8 cellular contexts compared by ENCODE assay signal in the genomic region with DNA sequence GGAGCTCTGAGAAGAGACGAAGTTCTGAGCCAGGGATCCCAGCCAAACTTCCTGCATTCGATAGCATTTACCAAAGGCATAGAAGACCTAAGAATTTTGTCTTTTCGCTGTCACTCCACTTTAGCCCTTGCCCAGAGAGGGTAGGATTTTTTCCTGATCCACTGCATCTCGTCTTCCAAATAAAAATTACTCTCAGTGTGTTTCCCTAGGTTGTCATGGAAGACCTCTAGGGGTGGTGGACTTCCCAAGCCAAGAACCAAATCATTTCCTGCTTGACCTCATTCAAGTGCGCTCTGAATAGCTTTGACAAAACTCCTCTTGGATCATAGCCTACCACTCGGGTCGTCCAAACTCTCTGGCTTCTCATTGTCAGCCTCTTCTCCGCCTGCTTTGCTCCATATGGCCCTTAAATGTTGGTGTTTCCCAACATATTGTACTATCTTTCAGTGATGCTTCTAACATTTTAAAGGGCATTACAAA. TPM values are rescaled to one million over a fixed set of nuclear protein-coding genes. Genes with fewer than 3 reads are reported as not detected.
DNase-seq lines count a peak whose midpoint lies in the region; ATAC-seq and TF ChIP-seq lines count a peak whose summit lies in the region.

No MANE protein-coding gene starts in this region.

- H3K4me3 ChIP-seq in GM23248 (peak overlapping the region; percentile 93), SU-DHL-6 (ENCODE audit: insufficient read depth, low read length, poor library complexity, severe bottlenecking) (no peak overlapping the region)

- peaks cover 43% of the 10 kb centered on the region for H3K36me3 ChIP-seq in GM23248 (ENCODE audit: low read depth)
- H3K36me3 ChIP-seq in SU-DHL-6 (ENCODE audit: low read length): peaks cover 25% of the 10 kb centered on the region; the same call in 1 of the 2 replicates

- WGBS in GM23248 (ENCODE audit: low coverage in 1 of 2, low lambda C conversion rate in 2 of 2, missing lambda C conversion rate in 2 of 2), 2 experiments: 2 to 3% methylated on average over 8 of the region's 8 CpGs

- peak overlapping the region; percentile 92 for H3K9ac ChIP-seq in GM23248
- H3K9ac ChIP-seq in SU-DHL-6 (ENCODE audit: low read length): 0 out of 2 replicates have a peak overlapping the region, but pooled peaks have one; percentile 85

- H3F3A ChIP-seq in GM23248 (ENCODE audit: insufficient read depth) (peaks cover 53% of the 10 kb centered on the region), SU-DHL-6 (ENCODE audit: insufficient read depth) (peaks cover 9% of the 10 kb centered on the region; the same call in 1 of the 2 replicates)

- H3K4me2 ChIP-seq in GM23248 (ENCODE audit: unreplicated experiment): peak overlapping the region; percentile 95
- peak overlapping the region; percentile 46 for H3K4me2 ChIP-seq in SU-DHL-6 (ENCODE audit: low read depth, low read length, poor library complexity, severe bottlenecking)

- peak; percentile 81 for DNase-seq in GM23248
- peak; percentile 45 for DNase-seq in fibroblast of the conjunctiva (ENCODE audit: low read depth)
- peak; percentile 58 for DNase-seq in pulmonary artery endothelial cell (ENCODE audit: low read depth, low spot score)
- no peak for DNase-seq in NCI-H187 treated with DMSO at 0.1 percent for 48 hours (lab: John Stamatoyannopoulos, UW)
- no peak for DNase-seq in T-helper 9 cell
- no peak for DNase-seq in NCI-H2107 (lab: John Stamatoyannopoulos, UW)

- in situ Hi-C loops in GM23248 (cut with MboI): loop anchor here (10.0 kb wide), 1 partner anchor 315 kb away; no protein-coding TSS in a partner anchor

- H3K4me1 ChIP-seq in GM23248 (ENCODE audit: insufficient read depth): peaks cover 40% of the 10 kb centered on the region

- no peaks in the 10 kb centered on the region for H3K9me2 ChIP-seq in GM23248 (ENCODE audit: insufficient read depth)
- H3K9me2 ChIP-seq in SU-DHL-6 (replicated peaks; ENCODE audit: insufficient read depth, low read length): no peaks in the 10 kb centered on the region

- H3K9me3 ChIP-seq in GM23248 (ENCODE audit: low read depth) (no peaks in the 10 kb centered on the region), SU-DHL-6 (ENCODE audit: insufficient read depth, low read length) (no peaks in the 10 kb centered on the region)

- H4K20me1 ChIP-seq in GM23248 (ENCODE audit: insufficient read depth): no peaks in the 10 kb centered on the region
- peaks cover 7% of the 10 kb centered on the region for H4K20me1 ChIP-seq in SU-DHL-6 (ENCODE audit: low read depth, low read length)

- no peak for TF ChIP-seq CTCF in SU-DHL-6 (IDR thresholded peaks at IDR 0.05; ENCODE audit: insufficient read depth, low read length, poor library complexity, severe bottlenecking)

- H3K79me2 ChIP-seq in GM23248 (ENCODE audit: insufficient read depth) (peaks cover 55% of the 10 kb centered on the region), SU-DHL-6 (ENCODE audit: insufficient read depth, low read length) (peaks cover 25% of the 10 kb centered on the region)

- H3K27ac ChIP-seq in GM23248 (peak overlapping the region; percentile 96), SU-DHL-6 (ENCODE audit: low read depth, low read length) (no peak overlapping the region)

- H3K27me3 ChIP-seq in GM23248 (replicated peaks; ENCODE audit: insufficient read depth) (no peaks in the 10 kb centered on the region), SU-DHL-6 (ENCODE audit: low read length) (no peaks in the 10 kb centered on the region)

- H2AFZ ChIP-seq in GM23248: peak overlapping the region; percentile 82
- H2AFZ ChIP-seq in SU-DHL-6 (ENCODE audit: low read depth, low read length, severe bottlenecking): peak overlapping the region; percentile 90

- ATAC-seq in HG02870 (IDR thresholded peaks at IDR 0.05; ENCODE audit: unreplicated experiment): no peak

RNA-seq across cellular contexts. Expression of gene C1orf52, which starts 0.4 kb away (rescaled TPM):
- total RNA-seq in GM23248 (2014; rRNA removed; shearing (Covaris generic)): 26.7 and 30.9 TPM in 2 replicates
- 72.4 and 76.4 TPM in 2 replicates for polyA plus RNA-seq in GM23248 (2016; fragmentation: Nextera tagmentation; extraction: Ambion mirVana)
- 16.2 and 24.4 TPM in 2 replicates for total RNA-seq in pulmonary artery endothelial cell

RNA-seq across cellular contexts. Expression of gene BCL10, which starts 16.5 kb away (rescaled TPM):
- 45.5 and 51.4 TPM in 2 replicates for total RNA-seq in GM23248 (2014; rRNA removed; shearing (Covaris generic))
- 70.7 and 74.2 TPM in 2 replicates for polyA plus RNA-seq in GM23248 (2016; fragmentation: Nextera tagmentation; extraction: Ambion mirVana)
- total RNA-seq in pulmonary artery endothelial cell: 54.9 and 69.8 TPM in 2 replicates

RNA-seq across cellular contexts. Expression of gene SYDE2, which starts 59.1 kb away (rescaled TPM):
- total RNA-seq in GM23248 (2014; rRNA removed; shearing (Covaris generic)): 4.8 and 6.7 TPM in 2 replicates
- polyA plus RNA-seq in GM23248 (2016; fragmentation: Nextera tagmentation; extraction: Ambion mirVana): 1.4 TPM in 2 replicates
- total RNA-seq in pulmonary artery endothelial cell: 4.0 and 5.9 TPM in 2 replicates

Comparison
In these comparisons a context has a peak if more than half of its experiments do, and no peak if none do; other contexts are left out.
1. DNase-seq: peak in GM23248 (single experiment), fibroblast of the conjunctiva (single experiment) and pulmonary artery endothelial cell (single experiment); none in NCI-H187 treated with DMSO at 0.1 percent for 48 hours (single experiment), T-helper 9 cell (single experiment) and NCI-H2107 (single experiment).